ENCODE assay signal across 28 cellular contexts in the genomic region with DNA sequence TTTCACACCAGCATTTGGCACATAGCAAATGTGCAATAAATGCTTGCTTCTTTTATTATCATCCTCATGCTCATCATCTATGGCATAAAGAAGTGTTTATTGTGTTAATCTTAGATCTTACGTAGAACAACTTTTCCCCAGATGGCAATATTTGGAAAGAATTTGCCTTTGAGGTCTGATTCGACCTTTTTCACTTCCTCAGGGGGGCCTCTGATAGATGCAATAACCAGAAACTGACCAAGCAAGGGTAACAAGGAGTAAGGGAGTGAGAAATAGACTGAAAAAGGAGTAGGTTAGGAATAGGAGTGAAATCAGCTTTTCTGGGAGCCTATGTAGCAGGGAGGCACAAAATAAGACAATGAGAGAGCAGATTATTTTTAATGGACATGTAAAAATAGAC.
"Had no signal": no experiment of that assay in that cellular context is flagged by ENCODE, and none has a peak within 500 bp of the region (broad histone marks: within the 10 kb centered on the region; RNA-seq: fewer than 3 reads in every experiment).

No MANE protein-coding gene starts in this region.

- H3K27ac Mint-ChIP-seq: immature natural killer cell; mesothelial cell of epicardium; naive thymus-derived CD4-positive, alpha-beta T cell; natural killer cell treated with Interleukin-12 subunit alpha and Interleukin-12 subunit beta and Interleukin-15 and Interleukin-18, amount 100 ng/mL, for 72 hours; progenitor cell of endocrine pancreas; stimulated activated memory B cell treated with anti-CD40 and anti-IgM and Interleukin-4, amounts not matched to agents 10 μg/mL and 1 μg/mL and 100 μg/mL, for 72 hours; stimulated activated naive CD8-positive, alpha-beta T cell treated with anti-CD3 and anti-CD28 coated beads, Interleukin-15, amount 100 ng/mL, for 72 hours; type B pancreatic cell had no signal

- H3K27me3 Mint-ChIP-seq: naive thymus-derived CD4-positive, alpha-beta T cell; progenitor cell of endocrine pancreas; stimulated activated memory B cell treated with anti-CD40 and anti-IgM and Interleukin-4, amounts not matched to agents 10 μg/mL and 1 μg/mL and 100 μg/mL, for 72 hours; stimulated activated naive CD8-positive, alpha-beta T cell treated with anti-CD3 and anti-CD28 coated beads, Interleukin-15, amount 100 ng/mL, for 72 hours; type B pancreatic cell had no signal

- H3K4me3 Mint-ChIP-seq: immature natural killer cell; mesothelial cell of epicardium; naive thymus-derived CD4-positive, alpha-beta T cell; natural killer cell treated with Interleukin-12 subunit alpha and Interleukin-12 subunit beta and Interleukin-15 and Interleukin-18, amount 100 ng/mL, for 72 hours; stimulated activated memory B cell treated with anti-CD40 and anti-IgM and Interleukin-4, amounts not matched to agents 10 μg/mL and 1 μg/mL and 100 μg/mL, for 72 hours; stimulated activated naive CD8-positive, alpha-beta T cell treated with anti-CD3 and anti-CD28 coated beads, Interleukin-15, amount 100 ng/mL, for 72 hours; type B pancreatic cell had no signal

- FAIRE-seq: islet of Langerhans, kidney had no signal

- H3K36me3 Mint-ChIP-seq: natural killer cell treated with Interleukin-12 subunit alpha and Interleukin-12 subunit beta and Interleukin-15 and Interleukin-18, amount 100 ng/mL, for 72 hours; type B pancreatic cell had no signal

- H3K27me3 ChIP-seq: left lung, ovary, right atrium auricular region, right lobe of liver, tibial nerve, uterus had no signal

- H3K9me3 Mint-ChIP-seq: type B pancreatic cell had no signal

- H3K4me3 ChIP-seq: left lung, lower lobe of right lung, mucosa of descending colon, ovary, right atrium auricular region, right lobe of liver, smooth muscle cell, tibial nerve, uterus had no signal

- H3K4me2 ChIP-seq: smooth muscle cell had no signal

- H3K4me1 Mint-ChIP-seq: immature natural killer cell; mesothelial cell of epicardium; naive thymus-derived CD4-positive, alpha-beta T cell; stimulated activated naive CD8-positive, alpha-beta T cell treated with anti-CD3 and anti-CD28 coated beads, Interleukin-15, amount 100 ng/mL, for 72 hours had no signal

- H3K4me1 ChIP-seq: left lung, lower lobe of right lung, right atrium auricular region, right lobe of liver, tibial nerve, uterus had no signal

- H3K36me3 ChIP-seq: left lung, lower lobe of right lung, ovary, right atrium auricular region, right lobe of liver, uterus had no signal

- H3K9me3 ChIP-seq: left lung, lower lobe of right lung, mucosa of descending colon, ovary, right atrium auricular region, right lobe of liver, tibial nerve, uterus had no signal

- H3K27ac ChIP-seq: left lung, lower lobe of right lung, ovary, right atrium auricular region, right lobe of liver, tibial nerve, uterus had no signal

- ATAC-seq: left colon; lower lobe of right lung; mucosa of descending colon; naive thymus-derived CD4-positive, alpha-beta T cell; natural killer cell treated with Interleukin-12 subunit alpha and Interleukin-12 subunit beta and Interleukin-15 and Interleukin-18, amount 100 ng/mL, for 72 hours; right lobe of liver; stimulated activated memory B cell treated with anti-CD40 and anti-IgM and Interleukin-4, amounts not matched to agents 10 μg/mL and 1 μg/mL and 100 μg/mL, for 72 hours; stimulated activated naive CD8-positive, alpha-beta T cell treated with anti-CD3 and anti-CD28 coated beads, Interleukin-15, amount 100 ng/mL, for 72 hours had no signal

- DNase-seq: immature natural killer cell; kidney; left colon; left lung; lower lobe of right lung; mammary epithelial cell; mesenchymal stem cell; mucosa of descending colon; naive thymus-derived CD4-positive, alpha-beta T cell; ovary; right lobe of liver; stimulated activated CD4-positive, alpha-beta T cell treated with anti-CD3 and anti-CD28 coated beads, Interleukin-1b, Interleukin-23, amount 100 ng/mL, for 48 hours; stimulated activated CD4-positive, alpha-beta T cell treated with anti-CD3 and anti-CD28 coated beads, Interleukin-2, amount 100 ng/mL, for 48 hours; stimulated activated CD4-positive, alpha-beta T cell treated with anti-CD3 and anti-CD28 coated beads, Interleukin-4, amount 100 ng/mL, for 4 hours; stimulated activated CD8-positive, alpha-beta memory T cell treated with anti-CD3 and anti-CD28 coated beads, Interleukin-4, amount 100 ng/mL, for 48 hours; stimulated activated naive CD4-positive, alpha-beta T cell treated with Interleukin-2 at 50 U/mL for 16 hours; stimulated activated naive CD8-positive, alpha-beta T cell treated with anti-CD3 and anti-CD28 coated beads, Interleukin-15, amount 100 ng/mL, for 72 hours; substantia nigra; uterus had no signal
